Comparison of ENCODE assay signal across 10 cellular contexts in genomic region chr6:41767112-41767946, GRCh38. TPM values are rescaled to one million over a fixed set of nuclear protein-coding genes. Genes with fewer than 3 reads are reported as not detected.
DNase-seq lines count a peak whose midpoint lies in the region; ATAC-seq and TF ChIP-seq lines count a peak whose summit lies in the region.
"Had no signal": no experiment of that assay in that cellular context is flagged by ENCODE, and none has a peak within 500 bp of the region (broad histone marks: within the 10 kb centered on the region; RNA-seq: fewer than 3 reads in every experiment).

No MANE protein-coding gene starts in this region.

- H3K9me3 ChIP-seq in adipocyte (ENCODE audit: control insufficient read depth, low read length) (no peaks in the 10 kb centered on the region), hepatocyte (ENCODE audit: low read depth) (no peaks in the 10 kb centered on the region)

- H3K4me1 ChIP-seq in adipocyte (ENCODE audit: control insufficient read depth, insufficient read depth, low read length) (peaks cover 15% of the 10 kb centered on the region), hepatocyte (ENCODE audit: insufficient read depth) (peaks cover 27% of the 10 kb centered on the region)

- no peak overlapping the region for H3K4me3 ChIP-seq in adipocyte (ENCODE audit: low read length)
- H3K4me3 ChIP-seq in hepatocyte = no peak overlapping the region

- DNase-seq in activated CD8-positive, alpha-beta T cell treated with anti-CD3 and anti-CD28 coated beads for 36 hours = no peak
- DNase-seq in activated CD8-positive, alpha-beta T cell treated with anti-CD3 and anti-CD28 coated beads, Interleukin-2, amount 10 ng/mL, durations not matched to agents 7 days and 5 days = no peak
- DNase-seq in adipocyte (ENCODE audit: low read depth) (peak; percentile 93), hepatocyte (ENCODE audit: low spot score) (peak; percentile 72), glutamatergic neuron (no peak), 8988T (no peak)
- DNase-seq: activated T-cell treated with anti-CD3 and anti-CD28 coated beads, Interleukin-2, amount 50 U/mL, for 4 hours; midbrain had no signal

- H3K79me2 ChIP-seq in hepatocyte = no peaks in the 10 kb centered on the region

- peaks cover 3% of the 10 kb centered on the region for H3K27me3 Mint-ChIP-seq in activated CD8-positive, alpha-beta T cell treated with anti-CD3 and anti-CD28 coated beads for 36 hours
- H3K27me3 Mint-ChIP-seq in activated CD8-positive, alpha-beta T cell treated with anti-CD3 and anti-CD28 coated beads, Interleukin-2, amount 10 ng/mL, durations not matched to agents 7 days and 5 days (ENCODE audit: low read depth) = peaks cover 1% of the 10 kb centered on the region
- H3K27me3 Mint-ChIP-seq in glutamatergic neuron (ENCODE audit: unreplicated experiment) = peaks cover 1% of the 10 kb centered on the region

- peak; percentile 17 for ATAC-seq in activated CD8-positive, alpha-beta T cell treated with anti-CD3 and anti-CD28 coated beads for 36 hours
- no peak for ATAC-seq in activated CD8-positive, alpha-beta T cell treated with anti-CD3 and anti-CD28 coated beads, Interleukin-2, amount 10 ng/mL, durations not matched to agents 7 days and 5 days
- no peak for ATAC-seq in GM19023 (IDR thresholded peaks at IDR 0.05; ENCODE audit: unreplicated experiment)
- ATAC-seq in HG02610 (IDR thresholded peaks at IDR 0.05; ENCODE audit: unreplicated experiment) = no peak
- ATAC-seq: activated T-cell treated with anti-CD3 and anti-CD28 coated beads, Interleukin-2, amount 50 U/mL, for 4 hours had no signal

- no peak for TF ChIP-seq CTCF in activated CD8-positive, alpha-beta T cell treated with anti-CD3 and anti-CD28 coated beads for 36 hours (IDR thresholded peaks at IDR 0.05)
- TF ChIP-seq CTCF in hepatocyte (IDR thresholded peaks at IDR 0.05; ENCODE audit: poor library complexity) (no peak), glutamatergic neuron (IDR thresholded peaks at IDR 0.05; ENCODE audit: partially characterized antibody, unreplicated experiment) (no peak)

- H3K36me3 ChIP-seq in adipocyte (ENCODE audit: control insufficient read depth, insufficient read depth, low read length, severe bottlenecking) (peaks cover 16% of the 10 kb centered on the region), hepatocyte (replicated peaks; ENCODE audit: insufficient read depth, low read depth) (no peaks in the 10 kb centered on the region)

- intact Hi-C loops in activated CD8-positive, alpha-beta T cell treated with anti-CD3 and anti-CD28 coated beads for 36 hours (cut with micrococcal nuclease) = no loop called here

- H3K9me3 Mint-ChIP-seq in activated CD8-positive, alpha-beta T cell treated with anti-CD3 and anti-CD28 coated beads for 36 hours = no peaks in the 10 kb centered on the region
- no peaks in the 10 kb centered on the region for H3K9me3 Mint-ChIP-seq in activated CD8-positive, alpha-beta T cell treated with anti-CD3 and anti-CD28 coated beads, Interleukin-2, amount 10 ng/mL, durations not matched to agents 7 days and 5 days (ENCODE audit: insufficient read depth)
- peaks cover 6% of the 10 kb centered on the region for H3K9me3 Mint-ChIP-seq in glutamatergic neuron (ENCODE audit: unreplicated experiment)
- H3K9me3 Mint-ChIP-seq: activated T-cell treated with anti-CD3 and anti-CD28 coated beads, Interleukin-2, amount 50 U/mL, for 4 hours had no signal

- H3K27ac Mint-ChIP-seq in activated CD8-positive, alpha-beta T cell treated with anti-CD3 and anti-CD28 coated beads for 36 hours = no peak overlapping the region
- no peak overlapping the region for H3K27ac Mint-ChIP-seq in activated CD8-positive, alpha-beta T cell treated with anti-CD3 and anti-CD28 coated beads, Interleukin-2, amount 10 ng/mL, durations not matched to agents 7 days and 5 days
- no peak overlapping the region for H3K27ac Mint-ChIP-seq in glutamatergic neuron (ENCODE audit: unreplicated experiment)

- peaks cover 10% of the 10 kb centered on the region for H3K4me1 Mint-ChIP-seq in activated CD8-positive, alpha-beta T cell treated with anti-CD3 and anti-CD28 coated beads for 36 hours (ENCODE audit: low read depth)
- peaks cover 16% of the 10 kb centered on the region for H3K4me1 Mint-ChIP-seq in activated CD8-positive, alpha-beta T cell treated with anti-CD3 and anti-CD28 coated beads, Interleukin-2, amount 10 ng/mL, durations not matched to agents 7 days and 5 days (ENCODE audit: low read depth)
- H3K4me1 Mint-ChIP-seq in glutamatergic neuron (ENCODE audit: low read depth, unreplicated experiment) = peaks cover 8% of the 10 kb centered on the region

- H3K27me3 ChIP-seq in adipocyte (replicated peaks; ENCODE audit: control insufficient read depth, insufficient read depth, low read length) = no peaks in the 10 kb centered on the region
- H3K27me3 ChIP-seq in hepatocyte = no peaks in the 10 kb centered on the region

- H3K4me2 ChIP-seq in hepatocyte = no peak overlapping the region

- peak overlapping the region; percentile 26 for H3K9ac ChIP-seq in adipocyte (ENCODE audit: low read length)

- CTCF ChIA-PET in activated CD8-positive, alpha-beta T cell treated with anti-CD3 and anti-CD28 coated beads for 36 hours (lab: Charles Lee) = interaction anchor here (1.3 to 1.4 kb wide), 2 partner anchors 20 to 84 kb away, joined by 5 read pairs; partner anchors contain the start of gene TOMM6
- CTCF ChIA-PET in activated CD8-positive, alpha-beta T cell treated with anti-CD3 and anti-CD28 coated beads, Interleukin-2, amount 10 ng/mL, durations not matched to agents 7 days and 5 days (lab: Charles Lee) = interaction anchor here (0.6 to 2.2 kb wide), 6 partner anchors 8 to 461 kb away, joined by 3 to 10 read pairs (median 3); partner anchors contain the start of gene TOMM6

- no peaks in the 10 kb centered on the region for H4K20me1 ChIP-seq in hepatocyte (ENCODE audit: insufficient read depth, poor library complexity, severe bottlenecking)

- peaks cover 4% of the 10 kb centered on the region for H3K36me3 Mint-ChIP-seq in activated CD8-positive, alpha-beta T cell treated with anti-CD3 and anti-CD28 coated beads for 36 hours (ENCODE audit: low read depth)
- H3K36me3 Mint-ChIP-seq in activated CD8-positive, alpha-beta T cell treated with anti-CD3 and anti-CD28 coated beads, Interleukin-2, amount 10 ng/mL, durations not matched to agents 7 days and 5 days (ENCODE audit: low read depth) = peaks cover 9% of the 10 kb centered on the region
- H3K36me3 Mint-ChIP-seq in glutamatergic neuron (ENCODE audit: unreplicated experiment) = peaks cover 5% of the 10 kb centered on the region

- WGBS in hepatocyte (ENCODE audit: low lambda C conversion rate, missing lambda C conversion rate) = 50% methylated on average over 15 of the region's 15 CpGs

- no peaks in the 10 kb centered on the region for H3K9me2 ChIP-seq in hepatocyte (replicated peaks; ENCODE audit: insufficient read depth)

- H3K4me3 Mint-ChIP-seq in activated CD8-positive, alpha-beta T cell treated with anti-CD3 and anti-CD28 coated beads for 36 hours = no peak overlapping the region
- no peak overlapping the region for H3K4me3 Mint-ChIP-seq in activated CD8-positive, alpha-beta T cell treated with anti-CD3 and anti-CD28 coated beads, Interleukin-2, amount 10 ng/mL, durations not matched to agents 7 days and 5 days
- no peak overlapping the region for H3K4me3 Mint-ChIP-seq in glutamatergic neuron (ENCODE audit: unreplicated experiment)
- H3K4me3 Mint-ChIP-seq: activated T-cell treated with anti-CD3 and anti-CD28 coated beads, Interleukin-2, amount 50 U/mL, for 4 hours had no signal

- H3K27ac ChIP-seq in hepatocyte = peak overlapping the region; percentile 91

- POLR2A ChIA-PET in activated CD8-positive, alpha-beta T cell treated with anti-CD3 and anti-CD28 coated beads for 36 hours (lab: Charles Lee) = interaction anchor here (1.5 kb wide), 1 partner anchor 20 kb away, joined by 6 read pairs; the partner anchor contains the start of gene TOMM6
- POLR2A ChIA-PET in activated CD8-positive, alpha-beta T cell treated with anti-CD3 and anti-CD28 coated beads, Interleukin-2, amount 10 ng/mL, durations not matched to agents 7 days and 5 days (lab: Charles Lee) = no interaction called here

- no peak overlapping the region for H2AFZ ChIP-seq in hepatocyte

RNA-seq across cellular contexts. Expression of gene FRS3, which starts 12.4 kb away (rescaled TPM):
- total RNA-seq in activated CD8-positive, alpha-beta T cell treated with anti-CD3 and anti-CD28 coated beads for 36 hours = 1 to 10 TPM; 3.2 to 4.1 TPM
- total RNA-seq in activated CD8-positive, alpha-beta T cell treated with anti-CD3 and anti-CD28 coated beads, Interleukin-2, amount 10 ng/mL, durations not matched to agents 7 days and 5 days = 1 to 10 TPM; 5.1 to 7.0 TPM
- total RNA-seq in hepatocyte = 0.84 and 1.4 TPM in 2 replicates
- polyA plus RNA-seq in hepatocyte = 4.0 and 8.4 TPM in 2 replicates
- total RNA-seq in glutamatergic neuron (ENCODE audit: unreplicated experiment) = 17.8 TPM

RNA-seq across cellular contexts. Expression of gene PRICKLE4, which starts 13.3 kb away (rescaled TPM):
- not detected for total RNA-seq in activated CD8-positive, alpha-beta T cell treated with anti-CD3 and anti-CD28 coated beads for 36 hours
- under 1 TPM in 1 of 2 experiments, not detected in 1; 0.40 TPM for total RNA-seq in activated CD8-positive, alpha-beta T cell treated with anti-CD3 and anti-CD28 coated beads, Interleukin-2, amount 10 ng/mL, durations not matched to agents 7 days and 5 days
- total RNA-seq in hepatocyte (1.2 and 4.0 TPM in 2 replicates), glutamatergic neuron (ENCODE audit: unreplicated experiment) (2.3 TPM)
- polyA plus RNA-seq in hepatocyte = 0.80 and 1.3 TPM in 2 replicates
- total RNA-seq: activated T-cell treated with anti-CD3 and anti-CD28 coated beads, Interleukin-2, amount 50 U/mL, for 4 hours had no signal

RNA-seq across cellular contexts. Expression of gene PGC, which starts 20.1 kb away (rescaled TPM):
- not detected for total RNA-seq in activated CD8-positive, alpha-beta T cell treated with anti-CD3 and anti-CD28 coated beads for 36 hours
- total RNA-seq in activated CD8-positive, alpha-beta T cell treated with anti-CD3 and anti-CD28 coated beads, Interleukin-2, amount 10 ng/mL, durations not matched to agents 7 days and 5 days = not detected
- 114 and 128 TPM in 2 replicates for total RNA-seq in hepatocyte
- polyA plus RNA-seq in hepatocyte = 67.4 and 109 TPM in 2 replicates
- not detected for total RNA-seq in glutamatergic neuron (ENCODE audit: unreplicated experiment)

RNA-seq across cellular contexts. Expression of gene TOMM6, which starts 20.2 kb away (rescaled TPM):
- total RNA-seq in activated CD8-positive, alpha-beta T cell treated with anti-CD3 and anti-CD28 coated beads for 36 hours = 100 to 1,000 TPM; 310 to 314 TPM
- total RNA-seq in activated CD8-positive, alpha-beta T cell treated with anti-CD3 and anti-CD28 coated beads, Interleukin-2, amount 10 ng/mL, durations not matched to agents 7 days and 5 days = 100 to 1,000 TPM; 215 to 218 TPM
- total RNA-seq in hepatocyte (127 and 197 TPM in 2 replicates), glutamatergic neuron (ENCODE audit: unreplicated experiment) (111 TPM)
- polyA plus RNA-seq in hepatocyte = 211 and 240 TPM in 2 replicates

RNA-seq across cellular contexts. Expression of gene TFEB, which starts 31.9 kb away (rescaled TPM):
- total RNA-seq in activated CD8-positive, alpha-beta T cell treated with anti-CD3 and anti-CD28 coated beads for 36 hours = 10 to 100 TPM; 14.6 to 15.9 TPM
- total RNA-seq in activated CD8-positive, alpha-beta T cell treated with anti-CD3 and anti-CD28 coated beads, Interleukin-2, amount 10 ng/mL, durations not matched to agents 7 days and 5 days = 10 to 100 TPM; 18.5 to 21.2 TPM
- total RNA-seq in hepatocyte (10.1 and 14.2 TPM in 2 replicates), glutamatergic neuron (ENCODE audit: unreplicated experiment) (3.1 TPM)
- polyA plus RNA-seq in hepatocyte = 23.7 and 32.7 TPM in 2 replicates

Comparison
In these comparisons a context has a peak if more than half of its experiments do, and no peak if none do; other contexts are left out.
1. DNase-seq: peak in adipocyte (single experiment) and hepatocyte (single experiment); none in activated CD8-positive, alpha-beta T cell treated with anti-CD3 and anti-CD28 coated beads for 36 hours (single experiment), activated CD8-positive, alpha-beta T cell treated with anti-CD3 and anti-CD28 coated beads, Interleukin-2, amount 10 ng/mL, durations not matched to agents 7 days and 5 days (single experiment), glutamatergic neuron (single experiment) and 8988T (single experiment).
2. RNA of gene PGC, which starts 20.1 kb away (total RNA-seq): 114 to 128 TPM in hepatocyte; not detected in activated CD8-positive, alpha-beta T cell treated with anti-CD3 and anti-CD28 coated beads for 36 hours, not detected in activated CD8-positive, alpha-beta T cell treated with anti-CD3 and anti-CD28 coated beads, Interleukin-2, amount 10 ng/mL, durations not matched to agents 7 days and 5 days and not detected in glutamatergic neuron (single experiment); every median in the first group is over 100 times any median in the second.